1 cellular context compared by ENCODE assay signal in the genomic region with DNA sequence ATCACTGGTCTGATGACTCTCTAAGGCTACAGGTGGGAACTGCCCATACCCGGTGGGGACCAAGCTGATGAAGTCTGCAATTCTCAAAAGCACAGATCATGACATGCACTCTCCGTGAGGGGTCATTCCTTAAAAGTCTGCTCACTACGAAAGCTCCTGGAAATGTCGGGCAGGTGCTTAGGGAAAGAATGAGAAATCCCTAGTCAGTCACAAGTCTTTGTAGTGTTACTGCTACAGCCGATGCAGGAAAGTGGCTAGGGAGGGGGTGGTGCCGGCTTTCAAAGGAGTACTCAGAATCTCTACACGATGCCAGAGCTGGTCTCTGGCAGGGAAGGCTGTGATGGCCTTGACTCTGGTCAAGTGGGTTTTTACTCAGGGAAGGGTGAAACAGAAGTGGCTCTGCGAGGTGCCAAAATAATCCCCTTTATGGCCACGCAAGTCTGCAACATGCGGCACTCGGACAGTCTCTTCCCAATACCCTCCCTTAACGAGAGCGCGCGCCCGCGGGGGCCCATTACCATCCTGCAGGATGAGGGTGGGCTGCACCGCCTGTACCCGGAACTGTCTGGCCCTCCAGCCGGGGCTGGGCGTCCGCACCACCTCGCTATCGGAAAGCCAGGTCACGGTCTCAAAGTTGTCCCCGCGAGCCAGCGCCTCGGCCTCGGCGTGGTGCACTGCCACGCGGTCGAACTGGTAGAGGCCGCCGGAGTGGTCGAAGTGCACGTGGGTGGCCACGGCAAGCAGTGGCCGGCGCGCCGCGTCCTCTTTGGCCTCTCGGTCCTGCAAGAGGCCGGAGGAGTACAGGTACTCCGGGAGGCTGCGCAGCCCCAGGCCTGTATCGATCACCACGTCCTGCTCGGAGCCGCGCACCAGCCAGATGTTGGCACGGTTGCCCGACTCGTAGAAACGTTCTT.
TF ChIP-seq lines count a peak whose summit lies in the region.

No MANE protein-coding gene starts in this region.

TF ChIP-seq in K562, 482 proteins besides CTCF, POLR2A, EP300 and RAD21 (continued from another document and continues in another):
- TF ChIP-seq, protein P1, sequence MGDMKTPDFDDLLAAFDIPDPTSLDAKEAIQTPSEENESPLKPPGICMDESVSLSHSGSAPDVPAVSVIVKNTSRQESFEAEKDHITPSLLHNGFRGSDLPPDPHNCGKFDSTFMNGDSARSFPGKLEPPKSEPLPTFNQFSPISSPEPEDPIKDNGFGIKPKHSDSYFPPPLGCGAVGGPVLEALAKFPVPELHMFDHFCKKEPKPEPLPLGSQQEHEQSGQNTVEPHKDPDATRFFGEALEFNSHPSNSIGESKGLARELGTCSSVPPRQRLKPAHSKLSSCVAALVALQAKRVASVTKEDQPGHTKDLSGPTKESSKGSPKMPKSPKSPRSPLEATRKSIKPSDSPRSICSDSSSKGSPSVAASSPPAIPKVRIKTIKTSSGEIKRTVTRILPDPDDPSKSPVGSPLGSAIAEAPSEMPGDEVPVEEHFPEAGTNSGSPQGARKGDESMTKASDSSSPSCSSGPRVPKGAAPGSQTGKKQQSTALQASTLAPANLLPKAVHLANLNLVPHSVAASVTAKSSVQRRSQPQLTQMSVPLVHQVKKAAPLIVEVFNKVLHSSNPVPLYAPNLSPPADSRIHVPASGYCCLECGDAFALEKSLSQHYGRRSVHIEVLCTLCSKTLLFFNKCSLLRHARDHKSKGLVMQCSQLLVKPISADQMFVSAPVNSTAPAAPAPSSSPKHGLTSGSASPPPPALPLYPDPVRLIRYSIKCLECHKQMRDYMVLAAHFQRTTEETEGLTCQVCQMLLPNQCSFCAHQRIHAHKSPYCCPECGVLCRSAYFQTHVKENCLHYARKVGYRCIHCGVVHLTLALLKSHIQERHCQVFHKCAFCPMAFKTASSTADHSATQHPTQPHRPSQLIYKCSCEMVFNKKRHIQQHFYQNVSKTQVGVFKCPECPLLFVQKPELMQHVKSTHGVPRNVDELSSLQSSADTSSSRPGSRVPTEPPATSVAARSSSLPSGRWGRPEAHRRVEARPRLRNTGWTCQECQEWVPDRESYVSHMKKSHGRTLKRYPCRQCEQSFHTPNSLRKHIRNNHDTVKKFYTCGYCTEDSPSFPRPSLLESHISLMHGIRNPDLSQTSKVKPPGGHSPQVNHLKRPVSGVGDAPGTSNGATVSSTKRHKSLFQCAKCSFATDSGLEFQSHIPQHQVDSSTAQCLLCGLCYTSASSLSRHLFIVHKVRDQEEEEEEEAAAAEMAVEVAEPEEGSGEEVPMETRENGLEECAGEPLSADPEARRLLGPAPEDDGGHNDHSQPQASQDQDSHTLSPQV (IDR thresholded peaks at IDR 0.05) = peak; percentile 82
- TF ChIP-seq, protein P2, sequence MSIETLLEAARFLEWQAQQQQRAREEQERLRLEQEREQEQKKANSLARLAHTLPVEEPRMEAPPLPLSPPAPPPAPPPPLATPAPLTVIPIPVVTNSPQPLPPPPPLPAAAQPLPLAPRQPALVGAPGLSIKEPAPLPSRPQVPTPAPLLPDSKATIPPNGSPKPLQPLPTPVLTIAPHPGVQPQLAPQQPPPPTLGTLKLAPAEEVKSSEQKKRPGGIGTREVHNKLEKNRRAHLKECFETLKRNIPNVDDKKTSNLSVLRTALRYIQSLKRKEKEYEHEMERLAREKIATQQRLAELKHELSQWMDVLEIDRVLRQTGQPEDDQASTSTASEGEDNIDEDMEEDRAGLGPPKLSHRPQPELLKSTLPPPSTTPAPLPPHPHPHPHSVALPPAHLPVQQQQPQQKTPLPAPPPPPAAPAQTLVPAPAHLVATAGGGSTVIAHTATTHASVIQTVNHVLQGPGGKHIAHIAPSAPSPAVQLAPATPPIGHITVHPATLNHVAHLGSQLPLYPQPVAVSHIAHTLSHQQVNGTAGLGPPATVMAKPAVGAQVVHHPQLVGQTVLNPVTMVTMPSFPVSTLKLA (conservative IDR thresholded peaks at IDR 0.05) = peak; percentile 44 to 54; a peak in 3 of 4 replicates
- no peak for TF ChIP-seq NR2C1 (IDR thresholded peaks at IDR 0.05)
- TF ChIP-seq NR2C1 (tag; IDR thresholded peaks at IDR 0.05) = 0 out of 2 replicates have a peak, but pooled peaks have one; percentile 13
- TF ChIP-seq SMARCA4 (IDR thresholded peaks at IDR 0.05) = no peak
- TF ChIP-seq, protein P3, sequence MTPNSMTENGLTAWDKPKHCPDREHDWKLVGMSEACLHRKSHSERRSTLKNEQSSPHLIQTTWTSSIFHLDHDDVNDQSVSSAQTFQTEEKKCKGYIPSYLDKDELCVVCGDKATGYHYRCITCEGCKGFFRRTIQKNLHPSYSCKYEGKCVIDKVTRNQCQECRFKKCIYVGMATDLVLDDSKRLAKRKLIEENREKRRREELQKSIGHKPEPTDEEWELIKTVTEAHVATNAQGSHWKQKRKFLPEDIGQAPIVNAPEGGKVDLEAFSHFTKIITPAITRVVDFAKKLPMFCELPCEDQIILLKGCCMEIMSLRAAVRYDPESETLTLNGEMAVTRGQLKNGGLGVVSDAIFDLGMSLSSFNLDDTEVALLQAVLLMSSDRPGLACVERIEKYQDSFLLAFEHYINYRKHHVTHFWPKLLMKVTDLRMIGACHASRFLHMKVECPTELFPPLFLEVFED (CRISPR knock-in tag; conservative IDR thresholded peaks at IDR 0.05) = no peak
- TF ChIP-seq TOE1 (IDR thresholded peaks at IDR 0.05; ENCODE audit: borderline replicate concordance) = no peak
- TF ChIP-seq TOE1 (CRISPR knock-in tag; IDR thresholded peaks at IDR 0.05; ENCODE audit: borderline replicate concordance, low read depth) = peak; percentile 79
- TF ChIP-seq CBX5 (IDR thresholded peaks at IDR 0.05; ENCODE audit: borderline replicate concordance, low read depth) = no peak
- TF ChIP-seq CBFA2T2 (conservative IDR thresholded peaks at IDR 0.05) = no peak
- TF ChIP-seq, protein P4, sequence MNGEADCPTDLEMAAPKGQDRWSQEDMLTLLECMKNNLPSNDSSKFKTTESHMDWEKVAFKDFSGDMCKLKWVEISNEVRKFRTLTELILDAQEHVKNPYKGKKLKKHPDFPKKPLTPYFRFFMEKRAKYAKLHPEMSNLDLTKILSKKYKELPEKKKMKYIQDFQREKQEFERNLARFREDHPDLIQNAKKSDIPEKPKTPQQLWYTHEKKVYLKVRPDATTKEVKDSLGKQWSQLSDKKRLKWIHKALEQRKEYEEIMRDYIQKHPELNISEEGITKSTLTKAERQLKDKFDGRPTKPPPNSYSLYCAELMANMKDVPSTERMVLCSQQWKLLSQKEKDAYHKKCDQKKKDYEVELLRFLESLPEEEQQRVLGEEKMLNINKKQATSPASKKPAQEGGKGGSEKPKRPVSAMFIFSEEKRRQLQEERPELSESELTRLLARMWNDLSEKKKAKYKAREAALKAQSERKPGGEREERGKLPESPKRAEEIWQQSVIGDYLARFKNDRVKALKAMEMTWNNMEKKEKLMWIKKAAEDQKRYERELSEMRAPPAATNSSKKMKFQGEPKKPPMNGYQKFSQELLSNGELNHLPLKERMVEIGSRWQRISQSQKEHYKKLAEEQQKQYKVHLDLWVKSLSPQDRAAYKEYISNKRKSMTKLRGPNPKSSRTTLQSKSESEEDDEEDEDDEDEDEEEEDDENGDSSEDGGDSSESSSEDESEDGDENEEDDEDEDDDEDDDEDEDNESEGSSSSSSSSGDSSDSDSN (IDR thresholded peaks at IDR 0.05; ENCODE audit: borderline replicate concordance in 1 of 2, low read depth in 2 of 2, low read length in 2 of 2) = peak in 1 of 2 experiments; percentile 41; a peak in 2 of 4 replicates
- TF ChIP-seq ZNF224 (CRISPR knock-in tag; IDR thresholded peaks at IDR 0.05) = 0 out of 2 replicates have a peak, but pooled peaks have one; percentile 47
- TF ChIP-seq CCNT2 (IDR thresholded peaks at IDR 0.05; ENCODE audit: borderline replicate concordance, extremely low read depth, insufficient read length, low read depth, low read length) = peak; percentile 26
- peak; percentile 56; the same call in 1 of the 2 replicates for TF ChIP-seq ZBTB7A (IDR thresholded peaks at IDR 0.05; ENCODE audit: borderline replicate concordance, control insufficient read depth, low read depth, low read length)
- TF ChIP-seq HMGN3 (IDR thresholded peaks at IDR 0.05; ENCODE audit: borderline replicate concordance, extremely low read depth, insufficient read length, low read depth, low read length) = no peak
- TF ChIP-seq, protein P5, sequence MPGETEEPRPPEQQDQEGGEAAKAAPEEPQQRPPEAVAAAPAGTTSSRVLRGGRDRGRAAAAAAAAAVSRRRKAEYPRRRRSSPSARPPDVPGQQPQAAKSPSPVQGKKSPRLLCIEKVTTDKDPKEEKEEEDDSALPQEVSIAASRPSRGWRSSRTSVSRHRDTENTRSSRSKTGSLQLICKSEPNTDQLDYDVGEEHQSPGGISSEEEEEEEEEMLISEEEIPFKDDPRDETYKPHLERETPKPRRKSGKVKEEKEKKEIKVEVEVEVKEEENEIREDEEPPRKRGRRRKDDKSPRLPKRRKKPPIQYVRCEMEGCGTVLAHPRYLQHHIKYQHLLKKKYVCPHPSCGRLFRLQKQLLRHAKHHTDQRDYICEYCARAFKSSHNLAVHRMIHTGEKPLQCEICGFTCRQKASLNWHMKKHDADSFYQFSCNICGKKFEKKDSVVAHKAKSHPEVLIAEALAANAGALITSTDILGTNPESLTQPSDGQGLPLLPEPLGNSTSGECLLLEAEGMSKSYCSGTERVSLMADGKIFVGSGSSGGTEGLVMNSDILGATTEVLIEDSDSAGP (CRISPR knock-in tag; IDR thresholded peaks at IDR 0.05) = 0 out of 2 replicates have a peak, but pooled peaks have one; percentile 10
- TF ChIP-seq ZNF174 (CRISPR knock-in tag; IDR thresholded peaks at IDR 0.05) = no peak
- 0 out of 2 replicates have a peak, but pooled peaks have one; percentile 4 for TF ChIP-seq MXI1 (IDR thresholded peaks at IDR 0.05; ENCODE audit: low read depth, low read length)
- TF ChIP-seq HDAC2 (IDR thresholded peaks at IDR 0.05) = no peak
- no peak for TF ChIP-seq ZBTB17 (CRISPR knock-in tag; IDR thresholded peaks at IDR 0.05)
- TF ChIP-seq ZNF431 (CRISPR knock-in tag; IDR thresholded peaks at IDR 0.05) = peak; percentile 60; the same call in 1 of the 2 replicates
- TF ChIP-seq ADNP (tag; IDR thresholded peaks at IDR 0.05) = no peak
- TF ChIP-seq HDAC6 (IDR thresholded peaks at IDR 0.05; ENCODE audit: low read depth, low read length) = no peak
- TF ChIP-seq IFI16 (CRISPR knock-in tag; IDR thresholded peaks at IDR 0.05) = no peak
- TF ChIP-seq, protein P6, sequence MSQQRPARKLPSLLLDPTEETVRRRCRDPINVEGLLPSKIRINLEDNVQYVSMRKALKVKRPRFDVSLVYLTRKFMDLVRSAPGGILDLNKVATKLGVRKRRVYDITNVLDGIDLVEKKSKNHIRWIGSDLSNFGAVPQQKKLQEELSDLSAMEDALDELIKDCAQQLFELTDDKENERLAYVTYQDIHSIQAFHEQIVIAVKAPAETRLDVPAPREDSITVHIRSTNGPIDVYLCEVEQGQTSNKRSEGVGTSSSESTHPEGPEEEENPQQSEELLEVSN (IDR thresholded peaks at IDR 0.05; ENCODE audit: borderline replicate concordance in 1 of 2, extremely low read depth in 1 of 2, insufficient read depth in 1 of 2, insufficient read length in 1 of 2, low read depth in 1 of 2, low read length in 1 of 2, poor library complexity in 1 of 2, severe bottlenecking in 1 of 2) = peak; percentile 95 to 96
- TF ChIP-seq NR2C2 (CRISPR knock-in tag; IDR thresholded peaks at IDR 0.05) = peak; percentile 74; the same call in 1 of the 2 replicates
- no peak for TF ChIP-seq NR2C2 (tag; IDR thresholded peaks at IDR 0.05)
- no peak for TF ChIP-seq ZNF79 (CRISPR knock-in tag; IDR thresholded peaks at IDR 0.05; ENCODE audit: low read depth)
- peak; percentile 32 for TF ChIP-seq ASH1L (IDR thresholded peaks at IDR 0.05; ENCODE audit: borderline replicate concordance, low read depth, partially characterized antibody)
- TF ChIP-seq ZNF124 (CRISPR knock-in tag; IDR thresholded peaks at IDR 0.05) = peak; percentile 84; the same call in 1 of the 2 replicates
- TF ChIP-seq TEAD4 (IDR thresholded peaks at IDR 0.05; ENCODE audit: low read length) = no peak
- TF ChIP-seq TEAD4 (CRISPR knock-in tag; IDR thresholded peaks at IDR 0.05; ENCODE audit: borderline replicate concordance) = peak; percentile 83; the same call in 1 of the 2 replicates
- no peak for TF ChIP-seq PURB (CRISPR knock-in tag; IDR thresholded peaks at IDR 0.05; ENCODE audit: low read depth)
- TF ChIP-seq HNRNPK (IDR thresholded peaks at IDR 0.05; ENCODE audit: low read depth, low read length, poor library complexity, severe bottlenecking) = no peak
- TF ChIP-seq ZNF140 (CRISPR knock-in tag; IDR thresholded peaks at IDR 0.05) = no peak
- TF ChIP-seq ELF1 (tag; IDR thresholded peaks at IDR 0.05) = peak; percentile 40; the same call in 1 of the 2 replicates
- TF ChIP-seq, protein P7, sequence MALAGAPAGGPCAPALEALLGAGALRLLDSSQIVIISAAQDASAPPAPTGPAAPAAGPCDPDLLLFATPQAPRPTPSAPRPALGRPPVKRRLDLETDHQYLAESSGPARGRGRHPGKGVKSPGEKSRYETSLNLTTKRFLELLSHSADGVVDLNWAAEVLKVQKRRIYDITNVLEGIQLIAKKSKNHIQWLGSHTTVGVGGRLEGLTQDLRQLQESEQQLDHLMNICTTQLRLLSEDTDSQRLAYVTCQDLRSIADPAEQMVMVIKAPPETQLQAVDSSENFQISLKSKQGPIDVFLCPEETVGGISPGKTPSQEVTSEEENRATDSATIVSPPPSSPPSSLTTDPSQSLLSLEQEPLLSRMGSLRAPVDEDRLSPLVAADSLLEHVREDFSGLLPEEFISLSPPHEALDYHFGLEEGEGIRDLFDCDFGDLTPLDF (CRISPR knock-in tag; IDR thresholded peaks at IDR 0.05) = peak; percentile 65; the same call in 1 of the 2 replicates
- 0 out of 2 replicates have a peak, but pooled peaks have one; percentile 64 for TF ChIP-seq E2F3 (CRISPR knock-in tag; IDR thresholded peaks at IDR 0.05)
